In genomic region chr10:103668351-103669242, GRCh38 we compare ENCODE assay signal across 8 cellular contexts.
DNase-seq lines count a peak whose midpoint lies in the region; ATAC-seq, FAIRE-seq and TF ChIP-seq lines count a peak whose summit lies in the region.

No MANE protein-coding gene starts in this region.

- H3K27me3 ChIP-seq in muscle layer of duodenum (ENCODE audit: low read depth, low read length): no peaks in the 10 kb centered on the region

- H3K27ac Mint-ChIP-seq in dendritic cell treated with granulocyte-macrophage colony-stimulating factor and Interleukin-4, amounts not matched to agents 40 ng/mL and 50 ng/mL, for 4 days: peak overlapping the region; percentile 20

- ATAC-seq in HG03066 (IDR thresholded peaks at IDR 0.05; ENCODE audit: low read depth, unreplicated experiment) (peak; percentile 79), HG03196 (IDR thresholded peaks at IDR 0.05; ENCODE audit: unreplicated experiment) (no peak), HG03565 (IDR thresholded peaks at IDR 0.05; ENCODE audit: unreplicated experiment) (no peak)

- TF ChIP-seq CTCF in AG09309 (IDR thresholded peaks at IDR 0.05; ENCODE audit: control insufficient read depth, insufficient read depth, low read depth, low read length, missing control alignments): no peak
- TF ChIP-seq CTCF in D721Med (IDR thresholded peaks at IDR 0.05; ENCODE audit: insufficient read depth, missing control alignments): no peak

- H3K27me3 Mint-ChIP-seq in dendritic cell treated with granulocyte-macrophage colony-stimulating factor and Interleukin-4, amounts not matched to agents 40 ng/mL and 50 ng/mL, for 4 days: peaks cover 43% of the 10 kb centered on the region

- FAIRE-seq in D721Med (lab: Jason Lieb, UNC): no peak

- intact Hi-C loops in dendritic cell treated with granulocyte-macrophage colony-stimulating factor and Interleukin-4, amounts not matched to agents 40 ng/mL and 50 ng/mL, for 4 days (cut with micrococcal nuclease): no loop called here

- H3K4me1 Mint-ChIP-seq in dendritic cell treated with granulocyte-macrophage colony-stimulating factor and Interleukin-4, amounts not matched to agents 40 ng/mL and 50 ng/mL, for 4 days (ENCODE audit: low read depth): peaks cover 46% of the 10 kb centered on the region

- no peaks in the 10 kb centered on the region for H3K9me3 ChIP-seq in muscle layer of duodenum (ENCODE audit: control insufficient read depth in 1 of 2, low read length in 2 of 2)

- H3K4me3 Mint-ChIP-seq in dendritic cell treated with granulocyte-macrophage colony-stimulating factor and Interleukin-4, amounts not matched to agents 40 ng/mL and 50 ng/mL, for 4 days: peak overlapping the region; percentile 33

- H3K27ac ChIP-seq in muscle layer of duodenum (ENCODE audit: low read length): no peak overlapping the region

- DNase-seq in AG09309 (ENCODE audit: low read depth) (no peak), D721Med (ENCODE audit: insufficient read length, low spot score) (no peak), NCI-H1694 (lab: John Stamatoyannopoulos, UW) (no peak)

- H3K4me3 ChIP-seq in AG09309 (ENCODE audit: control insufficient read depth, low read depth, low read length) (peak overlapping the region; percentile 23), muscle layer of duodenum (ENCODE audit: low read depth in 1 of 2, low read length in 2 of 2) (peak overlapping the region; percentile 27 to 47)

- H3K36me3 ChIP-seq in muscle layer of duodenum (ENCODE audit: control insufficient read depth in 1 of 2, insufficient read depth in 2 of 2, low read length in 2 of 2): peaks cover 0 to 4% of the 10 kb centered on the region in 2 donors

- H3K36me3 Mint-ChIP-seq in dendritic cell treated with granulocyte-macrophage colony-stimulating factor and Interleukin-4, amounts not matched to agents 40 ng/mL and 50 ng/mL, for 4 days (ENCODE audit: low read depth): peaks cover 20% of the 10 kb centered on the region

- peaks cover 13 to 32% of the 10 kb centered on the region in 2 donors for H3K4me1 ChIP-seq in muscle layer of duodenum (ENCODE audit: control insufficient read depth in 1 of 2, insufficient read depth in 2 of 2, low read length in 2 of 2)

- no peaks in the 10 kb centered on the region for H3K9me3 Mint-ChIP-seq in dendritic cell treated with granulocyte-macrophage colony-stimulating factor and Interleukin-4, amounts not matched to agents 40 ng/mL and 50 ng/mL, for 4 days
